8 cellular contexts compared by ENCODE assay signal in genomic region chr2:65056215-65056989, GRCh38. TPM values are rescaled to one million over a fixed set of nuclear protein-coding genes. Genes with fewer than 3 reads are reported as not detected.
A peak's percentile ranks its signal among the peaks of the same experiment; 100 is the strongest.
DNase-seq lines count a peak whose midpoint lies in the region; ATAC-seq and TF ChIP-seq lines count a peak whose summit lies in the region.

Gene CEP68, plus strand, starts transcription at chr2:65056416. Its CDS starts 13,029 bp downstream, at chr2:65069445.

- TF ChIP-seq POLR2A in uterus (IDR thresholded peaks at IDR 0.05) = peak; percentile 95 to 96

- H3K4me1 ChIP-seq in uterus = peaks cover 0 to 10% of the 10 kb centered on the region in 2 donors

- DNase-seq in NCI-H2029 (lab: John Stamatoyannopoulos, UW) (peak; percentile 97), T-helper 9 cell (peak; percentile 92), astrocyte of the cerebellum (ENCODE audit: low read depth) (peak; percentile 90), hepatic stellate cell (ENCODE audit: low spot score) (peak; percentile 99), putamen (ENCODE audit: low spot score) (peak; percentile 97), uterus (peak; percentile 97)

- H3K36me3 ChIP-seq in uterus = no peaks in the 10 kb centered on the region

- peak; percentile 57 for ATAC-seq in GM18508 (IDR thresholded peaks at IDR 0.05; ENCODE audit: insufficient read depth, unreplicated experiment)
- peak; percentile 83 for ATAC-seq in HG02981 (IDR thresholded peaks at IDR 0.05; ENCODE audit: unreplicated experiment)

- no peak for TF ChIP-seq CTCF in astrocyte of the cerebellum (IDR thresholded peaks at IDR 0.05; ENCODE audit: low read depth, low read length, missing control alignments)
- peak in 2 of 4 experiments; percentile 3 to 51 for TF ChIP-seq CTCF in uterus (IDR thresholded peaks at IDR 0.05)

- H3K4me3 ChIP-seq in astrocyte of the cerebellum (ENCODE audit: low read depth, low read length) (peak within 1 kb of the TSS; percentile 71), uterus (peak within 1 kb of the TSS; percentile 67 to 88)

- intact Hi-C loops in uterus (cut with DNase I; ENCODE audit: low total_unique reads) = no loop called here

- no peaks in the 10 kb centered on the region for H3K9me3 ChIP-seq in uterus

- H3K27ac ChIP-seq in uterus = peak within 1 kb of the TSS; percentile 88 to 95

- no peaks in the 10 kb centered on the region for H3K27me3 ChIP-seq in uterus

- in situ Hi-C loops in astrocyte of the cerebellum (cut with HindIII; ENCODE audit: low sequenced_read_pairs) = no loop called here

RNA-seq across cellular contexts. Expression of gene CEP68, which starts in this region (rescaled TPM):
- total RNA-seq in uterus = 10 to 100 TPM; 14.1 to 55.0 (median 30.0) TPM

Comparison
In these comparisons a context has a peak if more than half of its experiments do, and no peak if none do; other contexts are left out.
1. Peak in every context shown above with its lines: DNase-seq, ATAC-seq, H3K4me3 ChIP-seq and H3K27ac ChIP-seq.